1 cellular context compared by ENCODE assay signal in genomic region chr4:184274288-184274951, GRCh38.
TF ChIP-seq lines count a peak whose summit lies in the region.

No MANE protein-coding gene starts in this region.

TF ChIP-seq in H1, 55 proteins besides CTCF, POLR2A, EP300 and RAD21:
- TF ChIP-seq, protein P1, sequence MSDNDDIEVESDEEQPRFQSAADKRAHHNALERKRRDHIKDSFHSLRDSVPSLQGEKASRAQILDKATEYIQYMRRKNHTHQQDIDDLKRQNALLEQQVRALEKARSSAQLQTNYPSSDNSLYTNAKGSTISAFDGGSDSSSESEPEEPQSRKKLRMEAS (IDR thresholded peaks at IDR 0.05): peak; percentile 17; the same call in 1 of the 2 replicates
- TF ChIP-seq, protein P2, sequence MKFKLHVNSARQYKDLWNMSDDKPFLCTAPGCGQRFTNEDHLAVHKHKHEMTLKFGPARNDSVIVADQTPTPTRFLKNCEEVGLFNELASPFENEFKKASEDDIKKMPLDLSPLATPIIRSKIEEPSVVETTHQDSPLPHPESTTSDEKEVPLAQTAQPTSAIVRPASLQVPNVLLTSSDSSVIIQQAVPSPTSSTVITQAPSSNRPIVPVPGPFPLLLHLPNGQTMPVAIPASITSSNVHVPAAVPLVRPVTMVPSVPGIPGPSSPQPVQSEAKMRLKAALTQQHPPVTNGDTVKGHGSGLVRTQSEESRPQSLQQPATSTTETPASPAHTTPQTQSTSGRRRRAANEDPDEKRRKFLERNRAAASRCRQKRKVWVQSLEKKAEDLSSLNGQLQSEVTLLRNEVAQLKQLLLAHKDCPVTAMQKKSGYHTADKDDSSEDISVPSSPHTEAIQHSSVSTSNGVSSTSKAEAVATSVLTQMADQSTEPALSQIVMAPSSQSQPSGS (IDR thresholded peaks at IDR 0.05; ENCODE audit: low read length): no peak
